Comparison of ENCODE assay signal across 2 cellular contexts in the genomic region with DNA sequence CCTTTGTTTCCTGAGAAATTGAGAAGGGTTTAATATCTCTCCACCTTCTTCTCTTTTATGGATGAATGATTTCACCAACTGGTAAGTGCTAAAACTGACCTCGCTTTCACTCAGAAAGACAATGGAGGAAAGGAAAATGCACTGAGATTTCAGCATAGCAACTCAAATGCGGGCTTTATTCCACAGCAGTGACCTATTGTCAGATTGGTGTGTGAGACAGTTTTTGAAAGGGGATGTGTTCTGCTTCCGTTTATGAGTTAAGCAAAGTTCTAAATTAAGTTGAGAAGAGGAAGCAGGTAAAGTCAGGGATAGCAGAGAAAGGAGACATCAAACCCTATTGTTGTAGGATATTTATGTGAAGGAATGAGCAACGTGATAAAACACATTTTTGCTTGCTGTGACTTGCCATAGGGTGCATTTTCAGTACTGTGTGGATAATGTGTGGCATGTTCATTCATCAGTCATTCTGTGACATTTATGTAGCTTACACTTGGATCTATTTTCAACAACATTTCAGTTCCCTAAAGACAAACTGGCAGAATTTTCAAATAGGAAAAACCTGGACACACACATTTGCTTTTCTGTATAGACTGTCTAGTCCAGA.
TF ChIP-seq lines count a peak whose summit lies in the region.

No MANE protein-coding gene starts in this region.

TF ChIP-seq in GM23338, 12 proteins besides CTCF, POLR2A, EP300 and RAD21 (continued from another document):
- TF ChIP-seq REST (IDR thresholded peaks at IDR 0.05; ENCODE audit: unreplicated experiment) = no peak
- TF ChIP-seq, protein P1, sequence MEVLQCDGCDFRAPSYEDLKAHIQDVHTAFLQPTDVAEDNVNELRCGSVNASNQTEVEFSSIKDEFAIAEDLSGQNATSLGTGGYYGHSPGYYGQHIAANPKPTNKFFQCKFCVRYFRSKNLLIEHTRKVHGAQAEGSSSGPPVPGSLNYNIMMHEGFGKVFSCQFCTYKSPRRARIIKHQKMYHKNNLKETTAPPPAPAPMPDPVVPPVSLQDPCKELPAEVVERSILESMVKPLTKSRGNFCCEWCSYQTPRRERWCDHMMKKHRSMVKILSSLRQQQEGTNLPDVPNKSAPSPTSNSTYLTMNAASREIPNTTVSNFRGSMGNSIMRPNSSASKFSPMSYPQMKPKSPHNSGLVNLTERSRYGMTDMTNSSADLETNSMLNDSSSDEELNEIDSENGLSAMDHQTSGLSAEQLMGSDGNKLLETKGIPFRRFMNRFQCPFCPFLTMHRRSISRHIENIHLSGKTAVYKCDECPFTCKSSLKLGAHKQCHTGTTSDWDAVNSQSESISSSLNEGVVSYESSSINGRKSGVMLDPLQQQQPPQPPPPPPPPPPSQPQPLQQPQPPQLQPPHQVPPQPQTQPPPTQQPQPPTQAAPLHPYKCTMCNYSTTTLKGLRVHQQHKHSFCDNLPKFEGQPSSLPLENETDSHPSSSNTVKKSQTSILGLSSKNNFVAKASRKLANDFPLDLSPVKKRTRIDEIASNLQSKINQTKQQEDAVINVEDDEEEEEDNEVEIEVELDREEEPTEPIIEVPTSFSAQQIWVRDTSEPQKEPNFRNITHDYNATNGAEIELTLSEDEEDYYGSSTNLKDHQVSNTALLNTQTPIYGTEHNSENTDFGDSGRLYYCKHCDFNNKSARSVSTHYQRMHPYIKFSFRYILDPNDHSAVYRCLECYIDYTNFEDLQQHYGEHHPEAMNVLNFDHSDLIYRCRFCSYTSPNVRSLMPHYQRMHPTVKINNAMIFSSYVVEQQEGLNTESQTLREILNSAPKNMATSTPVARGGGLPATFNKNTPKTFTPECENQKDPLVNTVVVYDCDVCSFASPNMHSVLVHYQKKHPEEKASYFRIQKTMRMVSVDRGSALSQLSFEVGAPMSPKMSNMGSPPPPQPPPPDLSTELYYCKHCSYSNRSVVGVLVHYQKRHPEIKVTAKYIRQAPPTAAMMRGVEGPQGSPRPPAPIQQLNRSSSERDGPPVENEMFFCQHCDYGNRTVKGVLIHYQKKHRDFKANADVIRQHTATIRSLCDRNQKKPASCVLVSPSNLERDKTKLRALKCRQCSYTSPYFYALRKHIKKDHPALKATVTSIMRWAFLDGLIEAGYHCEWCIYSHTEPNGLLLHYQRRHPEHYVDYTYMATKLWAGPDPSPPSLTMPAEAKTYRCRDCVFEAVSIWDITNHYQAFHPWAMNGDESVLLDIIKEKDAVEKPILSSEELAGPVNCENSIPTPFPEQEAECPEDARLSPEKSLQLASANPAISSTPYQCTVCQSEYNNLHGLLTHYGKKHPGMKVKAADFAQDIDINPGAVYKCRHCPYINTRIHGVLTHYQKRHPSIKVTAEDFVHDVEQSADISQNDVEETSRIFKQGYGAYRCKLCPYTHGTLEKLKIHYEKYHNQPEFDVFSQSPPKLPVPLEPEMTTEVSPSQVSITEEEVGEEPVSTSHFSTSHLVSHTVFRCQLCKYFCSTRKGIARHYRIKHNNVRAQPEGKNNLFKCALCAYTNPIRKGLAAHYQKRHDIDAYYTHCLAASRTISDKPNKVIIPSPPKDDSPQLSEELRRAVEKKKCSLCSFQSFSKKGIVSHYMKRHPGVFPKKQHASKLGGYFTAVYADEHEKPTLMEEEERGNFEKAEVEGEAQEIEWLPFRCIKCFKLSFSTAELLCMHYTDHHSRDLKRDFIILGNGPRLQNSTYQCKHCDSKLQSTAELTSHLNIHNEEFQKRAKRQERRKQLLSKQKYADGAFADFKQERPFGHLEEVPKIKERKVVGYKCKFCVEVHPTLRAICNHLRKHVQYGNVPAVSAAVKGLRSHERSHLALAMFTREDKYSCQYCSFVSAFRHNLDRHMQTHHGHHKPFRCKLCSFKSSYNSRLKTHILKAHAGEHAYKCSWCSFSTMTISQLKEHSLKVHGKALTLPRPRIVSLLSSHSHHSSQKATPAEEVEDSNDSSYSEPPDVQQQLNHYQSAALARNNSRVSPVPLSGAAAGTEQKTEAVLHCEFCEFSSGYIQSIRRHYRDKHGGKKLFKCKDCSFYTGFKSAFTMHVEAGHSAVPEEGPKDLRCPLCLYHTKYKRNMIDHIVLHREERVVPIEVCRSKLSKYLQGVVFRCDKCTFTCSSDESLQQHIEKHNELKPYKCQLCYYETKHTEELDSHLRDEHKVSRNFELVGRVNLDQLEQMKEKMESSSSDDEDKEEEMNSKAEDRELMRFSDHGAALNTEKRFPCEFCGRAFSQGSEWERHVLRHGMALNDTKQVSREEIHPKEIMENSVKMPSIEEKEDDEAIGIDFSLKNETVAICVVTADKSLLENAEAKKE (CRISPR knock-in tag; IDR thresholded peaks at IDR 0.05) = no peak

TF ChIP-seq in H1, 55 proteins besides CTCF, POLR2A, EP300 and RAD21 (continued from another document):
- TF ChIP-seq POLR2AphosphoS5 (IDR thresholded peaks at IDR 0.05; ENCODE audit: low read depth, low read length) (no peak), SP1 (IDR thresholded peaks at IDR 0.05; ENCODE audit: low read depth, low read length) (no peak), ASH2L (IDR thresholded peaks at IDR 0.05; ENCODE audit: low read length) (no peak), KDM4A (IDR thresholded peaks at IDR 0.05; ENCODE audit: low read depth, low read length, severe bottlenecking) (no peak), RXRA (IDR thresholded peaks at IDR 0.05; ENCODE audit: insufficient read depth, low read depth, low read length) (no peak), CREB1 (IDR thresholded peaks at IDR 0.05) (no peak), CHD1 (IDR thresholded peaks at IDR 0.05; ENCODE audit: low read depth, low read length) (no peak), GTF2F1 (IDR thresholded peaks at IDR 0.05; ENCODE audit: borderline replicate concordance, low read depth, low read length) (no peak), MAFK (IDR thresholded peaks at IDR 0.05; ENCODE audit: low read depth, low read length) (no peak), CTBP2 (IDR thresholded peaks at IDR 0.05; ENCODE audit: borderline replicate concordance, insufficient read depth, insufficient read length, low read length) (no peak), CBX5 (IDR thresholded peaks at IDR 0.05; ENCODE audit: low read depth, low read length) (no peak)
